In the genomic region with DNA sequence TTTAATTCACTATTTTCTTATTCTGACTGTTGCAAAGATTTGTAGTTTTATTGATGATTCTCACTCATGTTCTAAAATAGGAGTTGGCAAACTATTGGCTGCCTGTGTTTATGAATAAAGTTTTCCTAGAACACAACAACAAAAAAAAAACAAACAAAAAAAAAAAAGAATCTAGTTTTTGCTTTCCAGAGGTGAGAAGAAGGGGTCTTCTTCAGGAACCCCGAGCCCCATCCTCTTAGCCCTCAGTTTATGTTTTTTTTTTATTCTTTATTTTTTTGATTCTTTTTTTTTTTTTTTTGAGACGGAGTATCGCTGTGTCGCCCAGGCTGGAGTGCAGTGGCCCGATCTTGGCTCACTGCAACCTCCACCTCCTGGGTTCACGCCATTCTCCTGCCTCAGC, we compare ENCODE assay signal across 4 cellular contexts. TPM values are rescaled to one million over a fixed set of nuclear protein-coding genes. Genes with fewer than 3 reads are reported as not detected.
"Had no signal": no experiment of that assay in that cellular context is flagged by ENCODE, and none has a peak within 500 bp of the region (broad histone marks: within the 10 kb centered on the region; RNA-seq: fewer than 3 reads in every experiment).

No MANE protein-coding gene starts in this region.

RNA-seq across cellular contexts. Expression of a gene that starts 22.1 kb away (rescaled TPM):
- total RNA-seq: GM23338, H1, H9 had no signal
- polyA plus RNA-seq: GM23338, H1, IgD-negative memory B cell had no signal
